ENCODE assay signal across 8 cellular contexts in genomic region chr12:109998241-109998903, GRCh38. TPM values are rescaled to one million over a fixed set of nuclear protein-coding genes. Genes with fewer than 3 reads are reported as not detected.
DNase-seq lines count a peak whose midpoint lies in the region; ATAC-seq, FAIRE-seq and TF ChIP-seq lines count a peak whose summit lies in the region.

No MANE protein-coding gene starts in this region.

- DNase-seq in DMS114 treated with DMSO at 0.1 percent for 48 hours (lab: John Stamatoyannopoulos, UW; ENCODE audit: unreplicated experiment) (peak; percentile 39), NCI-H146 (lab: John Stamatoyannopoulos, UW) (peak; percentile 3), dorsolateral prefrontal cortex (no peak), osteoblast (ENCODE audit: insufficient read length, low spot score, missing footprints) (peak; percentile 74), urothelium cell line (ENCODE audit: low spot score) (no peak), NCI-H1417 treated with DMSO at 0.1 percent for 48 hours (lab: John Stamatoyannopoulos, UW) (no peak)

- H3K4me1 ChIP-seq in osteoblast (ENCODE audit: insufficient read depth, low read length): peaks cover 52% of the 10 kb centered on the region

- intact Hi-C loops in dorsolateral prefrontal cortex (cut with DNase I): loop anchor here (5.0 to 10.0 kb wide), 3 partner anchors 39 to 284 kb away; partner anchors contain the start of genes TCHP (in 2 of the 2) and FAM222A (in 1 of the 2)

- H3K4me2 ChIP-seq in osteoblast (ENCODE audit: insufficient read depth, low read length): peak overlapping the region; percentile 96

- H3K79me2 ChIP-seq in osteoblast (ENCODE audit: insufficient read depth, low read length): peaks cover 59% of the 10 kb centered on the region

- H2AFZ ChIP-seq in osteoblast (ENCODE audit: low read length): peak overlapping the region; percentile 95

- FAIRE-seq in urothelium cell line (lab: Jason Lieb, UNC): no peak

- H4K20me1 ChIP-seq in osteoblast (ENCODE audit: insufficient read depth, low read length): peaks cover 25% of the 10 kb centered on the region

- H3K27ac ChIP-seq in dorsolateral prefrontal cortex: peak overlapping the region in 58 of 59 donors; percentile 30 to 94 (median 87)
- peak overlapping the region; percentile 95 for H3K27ac ChIP-seq in osteoblast (ENCODE audit: low read depth, low read length)

- peaks cover 7% of the 10 kb centered on the region for H3K36me3 ChIP-seq in osteoblast (ENCODE audit: insufficient read depth, low read length)

- ATAC-seq in GM19463 (IDR thresholded peaks at IDR 0.05; ENCODE audit: unreplicated experiment) (no peak), HG03571 (IDR thresholded peaks at IDR 0.05; ENCODE audit: unreplicated experiment) (no peak)

- TF ChIP-seq CTCF in dorsolateral prefrontal cortex (IDR thresholded peaks at IDR 0.05 in 54 of 56, conservative IDR thresholded peaks at IDR 0.05 in 2 of 56; ENCODE audit: low read depth in 1 of 56, partially characterized antibody in 56 of 56): no peak
- no peak for TF ChIP-seq CTCF in osteoblast (IDR thresholded peaks at IDR 0.05; ENCODE audit: extremely low read depth, low read depth, low read length)

- H3K27me3 ChIP-seq in dorsolateral prefrontal cortex (no peaks in the 10 kb centered on the region), osteoblast (ENCODE audit: insufficient read depth, low read length) (no peaks in the 10 kb centered on the region)

- H3K9me3 ChIP-seq in osteoblast (ENCODE audit: low read depth, low read length): no peaks in the 10 kb centered on the region

- H3K4me3 ChIP-seq in dorsolateral prefrontal cortex (peak overlapping the region; percentile 70 to 99 (median 91)), osteoblast (ENCODE audit: insufficient read depth, low read length) (peak overlapping the region; percentile 90)

RNA-seq across cellular contexts. Expression of gene ANKRD13A, which starts 0.9 kb away (rescaled TPM):
- total RNA-seq in dorsolateral prefrontal cortex: 10 to 100 TPM; 21.4 to 70.9 (median 41.3) TPM
- 94.1 and 113 TPM in 2 replicates for total RNA-seq in osteoblast

RNA-seq across cellular contexts. Expression of gene GIT2, which starts 2.2 kb away (rescaled TPM):
- 100 to 1,000 TPM in 4 of 120 experiments, 10 to 100 TPM in 116; 54.2 to 101 (median 79.0) TPM for total RNA-seq in dorsolateral prefrontal cortex
- 43.4 and 45.4 TPM in 2 replicates for total RNA-seq in osteoblast

RNA-seq across cellular contexts. Expression of gene C12orf76, which starts 50.0 kb away (rescaled TPM):
- total RNA-seq in dorsolateral prefrontal cortex (100 to 1,000 TPM in 71 of 120 experiments, 10 to 100 TPM in 49; 66.2 to 164 (median 106) TPM), osteoblast (7.6 and 9.4 TPM in 2 replicates)

Comparison
In these comparisons a context has a peak if more than half of its experiments do, and no peak if none do; other contexts are left out.
1. DNase-seq: peak in DMS114 treated with DMSO at 0.1 percent for 48 hours (single experiment), NCI-H146 (single experiment) and osteoblast (single experiment); none in dorsolateral prefrontal cortex (0 of 10), urothelium cell line (single experiment) and NCI-H1417 treated with DMSO at 0.1 percent for 48 hours (single experiment).